8 cellular contexts compared by ENCODE assay signal in the genomic region with DNA sequence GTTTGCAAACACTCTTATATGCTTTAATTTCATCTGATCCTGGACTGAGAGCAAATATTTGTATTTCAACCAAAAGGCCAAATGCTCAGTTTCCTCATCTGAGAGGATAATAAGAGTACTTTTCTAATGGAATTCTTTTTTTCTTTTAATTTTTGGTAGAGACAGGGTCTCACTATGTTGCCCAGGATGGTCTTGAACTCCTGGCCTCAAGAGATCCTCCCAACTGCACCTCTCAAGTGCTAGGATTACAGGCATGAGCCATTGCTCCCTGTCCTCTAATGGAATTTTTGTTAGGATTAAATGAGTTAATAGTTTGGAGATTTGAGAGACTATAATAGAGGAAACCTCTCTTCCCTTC.
DNase-seq lines count a peak whose midpoint lies in the region; ATAC-seq and TF ChIP-seq lines count a peak whose summit lies in the region.

No MANE protein-coding gene starts in this region.

- DNase-seq in H9 = no peak
- no peak for DNase-seq in T-cell
- DNase-seq in esophagus muscularis mucosa (ENCODE audit: extremely low spot score) = no peak
- no peak for DNase-seq in sigmoid colon
- DNase-seq in inferior parietal cortex (ENCODE audit: extremely low spot score) = no peak
- DNase-seq in activated CD4-positive, alpha-beta T cell treated with anti-CD3 and anti-CD28 coated beads, Interleukin-2, amount 50 U/mL, for 1 hour = no peak
- DNase-seq in NCI-H146 treated with DMSO at 0.1 percent for 48 hours (lab: John Stamatoyannopoulos, UW; ENCODE audit: unreplicated experiment) = no peak

- peak overlapping the region; percentile 65 for H2AFZ ChIP-seq in H9 (ENCODE audit: low read length)

- H3K23me2 ChIP-seq in H9 (ENCODE audit: insufficient read length, low read depth, low read length, poor library complexity, severe bottlenecking) = no peaks in the 10 kb centered on the region

- peak overlapping the region; percentile 95 for H4K5ac ChIP-seq in H9 (ENCODE audit: insufficient read length, low read depth, low read length)

- H3K9ac ChIP-seq in H9 (ENCODE audit: extremely low read depth, insufficient read length, low read length) = no peak overlapping the region

- H3K9me3 ChIP-seq in H9 (ENCODE audit: control insufficient read depth, low read depth, low read length) (no peaks in the 10 kb centered on the region), esophagus muscularis mucosa (no peaks in the 10 kb centered on the region), sigmoid colon (no peaks in the 10 kb centered on the region)

- POLR2A ChIA-PET in T-cell (lab: Charles Lee) = interaction anchor here (0.7 to 3.4 kb wide), 12 partner anchors 11 to 435 kb away, joined by 3 to 26 read pairs (median 4); no protein-coding TSS in a partner anchor

- H3K36me3 Mint-ChIP-seq in H9 (ENCODE audit: insufficient read depth in 1 of 3, low read depth in 3 of 3) (no peaks in the 10 kb centered on the region), T-cell (peaks cover 3% of the 10 kb centered on the region)

- TF ChIP-seq POLR2A in esophagus muscularis mucosa (IDR thresholded peaks at IDR 0.05; ENCODE audit: low read depth) = no peak
- no peak for TF ChIP-seq POLR2A in sigmoid colon (IDR thresholded peaks at IDR 0.05)

- H3K9me3 Mint-ChIP-seq in H9 = no peaks in the 10 kb centered on the region; a peak in 1 of 5 replicates
- no peaks in the 10 kb centered on the region for H3K9me3 Mint-ChIP-seq in T-cell

- H3K4ac ChIP-seq in H9 (ENCODE audit: low read depth, low read length) = peak overlapping the region; percentile 38; the same call in 1 of the 2 replicates

- H3K23ac ChIP-seq in H9 (ENCODE audit: insufficient read length, low read depth, low read length) = no peak overlapping the region

- no peak overlapping the region for H2AK5ac ChIP-seq in H9 (ENCODE audit: insufficient read length, low read length)

- H3K79me2 ChIP-seq in H9 (ENCODE audit: insufficient read depth, low read length) = no peaks in the 10 kb centered on the region

- H3K27ac Mint-ChIP-seq in H9 (peak overlapping the region; percentile 79 to 99 (median 93); a peak in 4 of 7 replicates), T-cell (peak overlapping the region; percentile 99 to 100)

- no peaks in the 10 kb centered on the region for H4K20me1 ChIP-seq in H9 (ENCODE audit: control insufficient read depth, insufficient read depth, insufficient read length)

- H3K4me3 ChIP-seq in esophagus muscularis mucosa (peak overlapping the region in 1 of 4 donors; percentile 26), sigmoid colon (peak overlapping the region in 2 of 4 donors; percentile 5 to 6)

- H2BK20ac ChIP-seq in H9 (ENCODE audit: low read depth, low read length, poor library complexity, severe bottlenecking) = no peak overlapping the region

- H3K4me2 ChIP-seq in H9 (ENCODE audit: insufficient read depth, insufficient read length, low read length) = peak overlapping the region; percentile 20

- H3K36me3 ChIP-seq in esophagus muscularis mucosa = no peaks in the 10 kb centered on the region
- no peaks in the 10 kb centered on the region for H3K36me3 ChIP-seq in sigmoid colon

- TF ChIP-seq EP300 in esophagus muscularis mucosa (IDR thresholded peaks at IDR 0.05) = no peak
- no peak for TF ChIP-seq EP300 in sigmoid colon (IDR thresholded peaks at IDR 0.05)

- CTCF ChIA-PET in T-cell (lab: Charles Lee) = interaction anchor here (0.5 to 4.2 kb wide), 8 partner anchors 20 to 708 kb away, joined by 3 to 20 read pairs (median 4); no protein-coding TSS in a partner anchor

- no peaks in the 10 kb centered on the region for H3K79me1 ChIP-seq in H9 (ENCODE audit: insufficient read depth, low read depth, low read length, poor library complexity, severe bottlenecking)

- TF ChIP-seq CTCF in H9 (conservative IDR thresholded peaks at IDR 0.05) = no peak
- no peak for TF ChIP-seq CTCF in esophagus muscularis mucosa (IDR thresholded peaks at IDR 0.05)
- no peak for TF ChIP-seq CTCF in sigmoid colon (IDR thresholded peaks at IDR 0.05)

- peaks cover 3% of the 10 kb centered on the region; the same call in 1 of the 2 replicates for H3K27me3 Mint-ChIP-seq in H9 (ENCODE audit: low read depth)
- H3K27me3 Mint-ChIP-seq in T-cell = no peaks in the 10 kb centered on the region

- peak overlapping the region; percentile 29 for H4K8ac ChIP-seq in H9 (replicated peaks; ENCODE audit: insufficient read length, low read depth, low read length)

- ATAC-seq in T-cell (replicated peaks in 1 of 4) (no peak), GM19452 (IDR thresholded peaks at IDR 0.05; ENCODE audit: unreplicated experiment) (no peak)

- H3K4me1 Mint-ChIP-seq in H9 = peaks cover 13 to 14% of the 10 kb centered on the region in 2 experiments
- H3K4me1 Mint-ChIP-seq in T-cell = peaks cover 58 to 70% (median 66%) of the 10 kb centered on the region in 3 donors

- peak overlapping the region; percentile 86 for H4K91ac ChIP-seq in H9 (ENCODE audit: insufficient read length, low read depth, low read length)

- H2BK15ac ChIP-seq in H9 (ENCODE audit: low read depth, low read length) = no peak overlapping the region

- H3K18ac ChIP-seq in H9 (ENCODE audit: insufficient read length, low read depth, low read length) = peak overlapping the region; percentile 90

- peak overlapping the region; percentile 29 for H2BK5ac ChIP-seq in H9 (ENCODE audit: insufficient read length, low read length)

- peak overlapping the region; percentile 97; the same call in 1 of the 2 replicates for H3K14ac ChIP-seq in H9 (ENCODE audit: insufficient read depth, low read length)

- H3K4me1 ChIP-seq in H9 (ENCODE audit: insufficient read depth, low read length) = no peaks in the 10 kb centered on the region
- peaks cover 33 to 45% (median 37%) of the 10 kb centered on the region in 4 donors for H3K4me1 ChIP-seq in esophagus muscularis mucosa
- H3K4me1 ChIP-seq in sigmoid colon = peaks cover 0 to 31% (median 11%) of the 10 kb centered on the region in 4 donors

- H3K4me3 Mint-ChIP-seq in H9 (no peak overlapping the region), T-cell (peak overlapping the region; percentile 81 to 96 (median 85))

- H3T11ph ChIP-seq in H9 (ENCODE audit: low read length) = peak overlapping the region; percentile 8

- H3K27me3 ChIP-seq in H9 (ENCODE audit: insufficient read depth, low read length) (no peaks in the 10 kb centered on the region), esophagus muscularis mucosa (no peaks in the 10 kb centered on the region), sigmoid colon (no peaks in the 10 kb centered on the region)

- H3K27ac ChIP-seq in H9 (ENCODE audit: insufficient read length, low read depth, low read length) (peak overlapping the region; percentile 67), esophagus muscularis mucosa (replicated peaks in 1 of 4) (peak overlapping the region; percentile 83 to 87 (median 84)), sigmoid colon (peak overlapping the region; percentile 72 to 90 (median 76))

- H2BK12ac ChIP-seq in H9 (ENCODE audit: insufficient read length, low read depth, low read length) = peak overlapping the region; percentile 91

- no peak overlapping the region for H3K56ac ChIP-seq in H9 (ENCODE audit: insufficient read length, low read depth, low read length)

- intact Hi-C loops in esophagus muscularis mucosa (cut with DNase I) (no loop called here), sigmoid colon (cut with DNase I) (no loop called here)

- H2BK120ac ChIP-seq in H9 (ENCODE audit: low read depth, low read length, poor library complexity, severe bottlenecking) = peak overlapping the region; percentile 3

Comparison
In these comparisons a context has a peak if more than half of its experiments do, and no peak if none do; other contexts are left out.
1. H3K4me3 Mint-ChIP-seq: peak in T-cell (3 of 3); none in H9 (0 of 2).
2. Peak in every context shown above with its lines, with median percentiles within 50 percentile points of each other: H3K27ac ChIP-seq.